8 cellular contexts compared by ENCODE assay signal in the genomic region with DNA sequence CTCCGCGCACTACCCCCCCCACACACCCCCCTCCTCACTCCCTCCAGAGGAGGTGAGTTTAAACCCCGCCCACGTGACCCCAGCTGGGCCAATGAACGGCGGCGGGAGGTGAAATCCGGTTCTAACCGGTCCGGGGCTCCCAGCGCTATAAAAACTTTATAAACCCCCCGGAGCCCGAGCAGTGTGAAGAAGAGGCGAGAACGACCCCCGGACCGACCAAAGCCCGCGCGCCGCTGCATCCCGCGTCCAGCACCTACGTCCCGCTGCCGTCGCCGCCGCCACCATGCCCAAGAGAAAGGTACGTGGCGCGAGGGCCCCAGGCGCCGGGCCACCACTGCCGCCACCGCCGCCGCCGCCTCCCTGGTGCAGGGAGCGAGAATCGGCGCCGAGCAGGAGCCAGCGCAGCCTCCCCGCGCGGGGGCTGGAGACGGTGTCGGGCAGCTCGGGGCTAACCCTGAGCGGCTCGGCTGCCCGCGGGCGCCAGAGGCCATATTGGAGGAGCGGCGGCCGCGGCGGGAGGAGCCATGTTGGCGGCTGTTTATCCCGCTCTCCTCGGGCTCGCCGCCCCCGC. TPM values are rescaled to one million over a fixed set of nuclear protein-coding genes. Genes with fewer than 3 reads are reported as not detected.
A peak's percentile ranks its signal among the peaks of the same experiment; 100 is the strongest.
DNase-seq lines count a peak whose midpoint lies in the region; ATAC-seq, FAIRE-seq and TF ChIP-seq lines count a peak whose summit lies in the region.

A gene (plus strand): TSS at position 111 of the 571 bp plus-strand sequence. CDS start 173 bp downstream, at position 284.

- H3K36me3 ChIP-seq in IMR-90 (ENCODE audit: control insufficient read depth, insufficient read depth, low read length), result peaks cover 28% of the 10 kb centered on the region
- H3K36me3 ChIP-seq in fibroblast of lung (ENCODE audit: control insufficient read depth, insufficient read depth, low read length), result peaks cover 15% of the 10 kb centered on the region
- peaks cover 14 to 51% (median 17%) of the 10 kb centered on the region in 3 experiments for H3K36me3 ChIP-seq in naive thymus-derived CD4-positive, alpha-beta T cell (ENCODE audit: control insufficient read depth in 2 of 3, insufficient read depth in 3 of 3, low read length in 3 of 3)

- intact Hi-C loops in IMR-90 (cut with micrococcal nuclease), result no loop called here
- intact Hi-C loops in activated T-helper 1 cell treated with anti-CD3 and anti-CD28 coated beads, Interleukin-12 subunit alpha, Interleukin-12 subunit beta, Interleukin-2, Interleukin-4 antibody, amounts not matched to agents 30 ng/mL and 10 ng/mL and 1 ng/mL, durations not matched to agents 14 hours and 24 hours and 36 hours (cut with micrococcal nuclease), result loop anchor here (1.0 to 10.0 kb wide), 12 partner anchors 40 to 448 kb away; a partner anchor contains a TSS
- intact Hi-C loops in naive thymus-derived CD4-positive, alpha-beta T cell (cut with micrococcal nuclease), result loop anchor here (1.0 to 5.0 kb wide), 17 partner anchors 28 to 855 kb away; a partner anchor contains a TSS

- dilution Hi-C loops in IMR-90 (cut with HindIII; ENCODE audit: low sequenced_read_pairs, unreplicated experiment), result no loop called here

- H3K79me2 ChIP-seq in fibroblast of lung (ENCODE audit: control insufficient read depth, insufficient read depth, low read length), result peaks cover 18% of the 10 kb centered on the region

- H3K4me3 ChIP-seq in IMR-90 (ENCODE audit: insufficient read depth, low read depth, low read length) (peak within 1 kb of the TSS; percentile 90), fibroblast of lung (replicated peaks in 1 of 4; ENCODE audit: control extremely low read depth in 1 of 4, insufficient read depth in 1 of 4, low read depth in 3 of 4, low read length in 4 of 4) (peak within 1 kb of the TSS; percentile 78 to 98 (median 82))
- H3K4me3 ChIP-seq in naive thymus-derived CD4-positive, alpha-beta T cell (ENCODE audit: low read length), result peak within 1 kb of the TSS; percentile 72

- no peak within 1 kb of the TSS; the same call in 2 of the 3 replicates for H2BK15ac ChIP-seq in IMR-90 (ENCODE audit: low read depth, low read length)

- ATAC-seq in GM21528 (IDR thresholded peaks at IDR 0.05; ENCODE audit: low FRiP score, unreplicated experiment) (peak; percentile 54), IMR-90 (ENCODE audit: low read depth) (peak; percentile 70)
- ATAC-seq in naive thymus-derived CD4-positive, alpha-beta T cell, result peak; percentile 73
- peak; percentile 79 for ATAC-seq in stimulated activated effector memory CD8-positive, alpha-beta T cell treated with anti-CD3 and anti-CD28 coated beads, Interleukin-12 subunit alpha, Interleukin-12 subunit beta, amount 100 ng/mL, for 72 hours

- no TSS peak for BruUV-seq in IMR-90 (replicated peaks; lab: Mats Ljungman, UMichigan)

- peaks cover 61% of the 10 kb centered on the region for H3K4me1 Mint-ChIP-seq in activated T-helper 1 cell treated with anti-CD3 and anti-CD28 coated beads, Interleukin-12 subunit alpha, Interleukin-12 subunit beta, Interleukin-2, Interleukin-4 antibody, amounts not matched to agents 30 ng/mL and 10 ng/mL and 1 ng/mL, durations not matched to agents 14 hours and 24 hours and 36 hours (ENCODE audit: low read depth)
- peaks cover 28 to 60% (median 54%) of the 10 kb centered on the region in 7 donors for H3K4me1 Mint-ChIP-seq in naive thymus-derived CD4-positive, alpha-beta T cell
- H3K4me1 Mint-ChIP-seq in stimulated activated effector memory CD8-positive, alpha-beta T cell treated with anti-CD3 and anti-CD28 coated beads, Interleukin-12 subunit alpha, Interleukin-12 subunit beta, amount 100 ng/mL, for 72 hours, result peaks cover 38% of the 10 kb centered on the region

- DNase-seq in D721Med (ENCODE audit: insufficient read length, low spot score), result peak; percentile 25
- DNase-seq in IMR-90, result peak; percentile 78
- DNase-seq in RPMI8226, result peak; percentile 97
- DNase-seq in activated T-helper 1 cell treated with anti-CD3 and anti-CD28 coated beads, Interleukin-12 subunit alpha, Interleukin-12 subunit beta, Interleukin-2, Interleukin-4 antibody, amounts not matched to agents 30 ng/mL and 10 ng/mL and 1 ng/mL, durations not matched to agents 14 hours and 24 hours and 36 hours (ENCODE audit: low spot score), result peak; percentile 84
- DNase-seq in fibroblast of lung (ENCODE audit: low read depth in 2 of 2), result peak; percentile 77 to 87
- DNase-seq in naive thymus-derived CD4-positive, alpha-beta T cell, result peak; percentile 64 to 93 (median 89)
- DNase-seq in stimulated activated effector memory CD8-positive, alpha-beta T cell treated with anti-CD3 and anti-CD28 coated beads, Interleukin-12 subunit alpha, Interleukin-12 subunit beta, amount 100 ng/mL, for 72 hours (ENCODE audit: low spot score in 2 of 2), result peak; percentile 68 to 93

- H3K4me3 Mint-ChIP-seq in activated T-helper 1 cell treated with anti-CD3 and anti-CD28 coated beads, Interleukin-12 subunit alpha, Interleukin-12 subunit beta, Interleukin-2, Interleukin-4 antibody, amounts not matched to agents 30 ng/mL and 10 ng/mL and 1 ng/mL, durations not matched to agents 14 hours and 24 hours and 36 hours, result peak within 1 kb of the TSS; percentile 93
- peak within 1 kb of the TSS; percentile 89 to 100 (median 93) for H3K4me3 Mint-ChIP-seq in naive thymus-derived CD4-positive, alpha-beta T cell
- H3K4me3 Mint-ChIP-seq in stimulated activated effector memory CD8-positive, alpha-beta T cell treated with anti-CD3 and anti-CD28 coated beads, Interleukin-12 subunit alpha, Interleukin-12 subunit beta, amount 100 ng/mL, for 72 hours, result peak within 1 kb of the TSS; percentile 80

- peak within 1 kb of the TSS; percentile 96 for H2AK9ac ChIP-seq in IMR-90 (replicated peaks; ENCODE audit: low read depth, low read length, poor library complexity)

- peak within 1 kb of the TSS; percentile 61; the same call in 1 of the 2 replicates for H3K56ac ChIP-seq in IMR-90 (ENCODE audit: extremely low read depth, insufficient read depth, low read length)

- H3K9ac ChIP-seq in IMR-90 (ENCODE audit: low read depth, low read length) (peak within 1 kb of the TSS; percentile 85), fibroblast of lung (ENCODE audit: insufficient read depth, low read length) (peak within 1 kb of the TSS; percentile 99)

- H3K18ac ChIP-seq in IMR-90 (ENCODE audit: low read depth, low read length), result peak within 1 kb of the TSS; percentile 28

- peak within 1 kb of the TSS; percentile 95 for H2BK5ac ChIP-seq in IMR-90 (ENCODE audit: low read depth, low read length, poor library complexity, severe bottlenecking)

- H2BK120ac ChIP-seq in IMR-90 (ENCODE audit: low read depth, low read length), result peak within 1 kb of the TSS; percentile 74

- H2AFZ ChIP-seq in IMR-90 (replicated peaks; ENCODE audit: low read length, poor library complexity), result peak within 1 kb of the TSS; percentile 94
- no peak within 1 kb of the TSS for H2AFZ ChIP-seq in fibroblast of lung (ENCODE audit: low read length)

- peak within 1 kb of the TSS; percentile 21; the same call in 1 of the 2 replicates for H4K5ac ChIP-seq in IMR-90 (ENCODE audit: low read depth, low read length)

- CTCF ChIA-PET in IMR-90 (lab: Yijun Ruan, JAX), result interaction anchor here (0.6 kb wide), 2 partner anchors 840 to 877 kb away, joined by 7 to 8 read pairs; no protein-coding TSS in a partner anchor
- CTCF ChIA-PET in naive thymus-derived CD4-positive, alpha-beta T cell (lab: Charles Lee), result interaction anchor here (0.5 to 1.4 kb wide), 4 partner anchors 28 to 573 kb away, joined by 3 to 6 read pairs (median 4); no protein-coding TSS in a partner anchor

- H3K4me2 ChIP-seq in IMR-90 (ENCODE audit: low read depth, low read length) (peak within 1 kb of the TSS; percentile 98), fibroblast of lung (ENCODE audit: extremely low read depth, insufficient read depth, low read length) (peak within 1 kb of the TSS; percentile 92)

- peak within 1 kb of the TSS; percentile 83 to 90; a peak in 3 of 4 replicates for H4K8ac ChIP-seq in IMR-90 (ENCODE audit: low read depth in 2 of 2, low read length in 2 of 2)

- peak within 1 kb of the TSS; percentile 86; the same call in 1 of the 2 replicates for H3K23ac ChIP-seq in IMR-90 (ENCODE audit: low read depth, low read length)

- H3K4me1 ChIP-seq in IMR-90 (ENCODE audit: control insufficient read depth, insufficient read depth, low read length) (peaks cover 7% of the 10 kb centered on the region), fibroblast of lung (ENCODE audit: control insufficient read depth, extremely low read depth, insufficient read depth, low read length) (peaks cover 3% of the 10 kb centered on the region)
- peaks cover 30 to 35% of the 10 kb centered on the region in 2 donors for H3K4me1 ChIP-seq in naive thymus-derived CD4-positive, alpha-beta T cell (ENCODE audit: control insufficient read depth in 2 of 2, insufficient read depth in 2 of 2, low read length in 2 of 2)

- H3K36me3 Mint-ChIP-seq in activated T-helper 1 cell treated with anti-CD3 and anti-CD28 coated beads, Interleukin-12 subunit alpha, Interleukin-12 subunit beta, Interleukin-2, Interleukin-4 antibody, amounts not matched to agents 30 ng/mL and 10 ng/mL and 1 ng/mL, durations not matched to agents 14 hours and 24 hours and 36 hours (ENCODE audit: low read depth), result peaks cover 43% of the 10 kb centered on the region
- H3K36me3 Mint-ChIP-seq in naive thymus-derived CD4-positive, alpha-beta T cell, result peaks cover 0 to 42% (median 17%) of the 10 kb centered on the region in 5 donors
- peaks cover 95% of the 10 kb centered on the region for H3K36me3 Mint-ChIP-seq in stimulated activated effector memory CD8-positive, alpha-beta T cell treated with anti-CD3 and anti-CD28 coated beads, Interleukin-12 subunit alpha, Interleukin-12 subunit beta, amount 100 ng/mL, for 72 hours

- no peak for TF ChIP-seq RAD21 in IMR-90 (IDR thresholded peaks at IDR 0.05; ENCODE audit: low read length)

- H3K27me3 Mint-ChIP-seq in activated T-helper 1 cell treated with anti-CD3 and anti-CD28 coated beads, Interleukin-12 subunit alpha, Interleukin-12 subunit beta, Interleukin-2, Interleukin-4 antibody, amounts not matched to agents 30 ng/mL and 10 ng/mL and 1 ng/mL, durations not matched to agents 14 hours and 24 hours and 36 hours (ENCODE audit: insufficient read depth), result no peaks in the 10 kb centered on the region
- H3K27me3 Mint-ChIP-seq in naive thymus-derived CD4-positive, alpha-beta T cell, result peaks cover 0 to 2% (median 0%) of the 10 kb centered on the region in 5 donors

- H3K79me1 ChIP-seq in IMR-90 (ENCODE audit: low read depth in 1 of 2, low read length in 2 of 2), result peaks cover 15 to 56% of the 10 kb centered on the region in 2 experiments

- peak; percentile 70 for TF ChIP-seq POLR2A in IMR-90 (IDR thresholded peaks at IDR 0.05; ENCODE audit: low read depth, low read length)

- peak within 1 kb of the TSS; percentile 94 for H3K27ac ChIP-seq in IMR-90 (ENCODE audit: insufficient read depth, low read length)
- peak within 1 kb of the TSS; percentile 96 for H3K27ac ChIP-seq in fibroblast of lung (ENCODE audit: insufficient read depth, low read length)
- peak within 1 kb of the TSS; percentile 100 for H3K27ac ChIP-seq in naive thymus-derived CD4-positive, alpha-beta T cell (ENCODE audit: low read depth, low read length)

- POLR2A ChIA-PET in IMR-90 (lab: Charles Lee; ENCODE audit: unreplicated experiment), result interaction anchor here (0.6 to 1.1 kb wide), 3 partner anchors 14 to 393 kb away, joined by 3 read pairs; no protein-coding TSS in a partner anchor
- POLR2A ChIA-PET in naive thymus-derived CD4-positive, alpha-beta T cell (lab: Charles Lee), result interaction anchor here (0.6 to 4.5 kb wide), 19 partner anchors 9 to 870 kb away, joined by 3 to 40 read pairs (median 6); a partner anchor contains a TSS

- peak within 1 kb of the TSS; percentile 99 for H3K27ac Mint-ChIP-seq in activated T-helper 1 cell treated with anti-CD3 and anti-CD28 coated beads, Interleukin-12 subunit alpha, Interleukin-12 subunit beta, Interleukin-2, Interleukin-4 antibody, amounts not matched to agents 30 ng/mL and 10 ng/mL and 1 ng/mL, durations not matched to agents 14 hours and 24 hours and 36 hours
- H3K27ac Mint-ChIP-seq in naive thymus-derived CD4-positive, alpha-beta T cell, result peak within 1 kb of the TSS; percentile 95 to 99 (median 97)
- H3K27ac Mint-ChIP-seq in stimulated activated effector memory CD8-positive, alpha-beta T cell treated with anti-CD3 and anti-CD28 coated beads, Interleukin-12 subunit alpha, Interleukin-12 subunit beta, amount 100 ng/mL, for 72 hours, result peak within 1 kb of the TSS; percentile 93

- H4K91ac ChIP-seq in IMR-90 (ENCODE audit: insufficient read depth, low read depth, low read length), result peak within 1 kb of the TSS; percentile 82

- peak within 1 kb of the TSS; percentile 87 for H2AK5ac ChIP-seq in IMR-90 (ENCODE audit: low read depth, low read length)

- H3K4ac ChIP-seq in IMR-90 (ENCODE audit: low read depth, low read length), result peak within 1 kb of the TSS; percentile 95

- H4K20me1 ChIP-seq in IMR-90 (ENCODE audit: insufficient read depth, low read length) (peaks cover 38% of the 10 kb centered on the region), fibroblast of lung (ENCODE audit: control insufficient read depth, extremely low read depth, insufficient read depth, low read length) (peaks cover 1% of the 10 kb centered on the region)

- H3K9me1 ChIP-seq in IMR-90 (ENCODE audit: insufficient read depth, low read length), result peaks cover 12% of the 10 kb centered on the region

- H3K9me3 Mint-ChIP-seq in activated T-helper 1 cell treated with anti-CD3 and anti-CD28 coated beads, Interleukin-12 subunit alpha, Interleukin-12 subunit beta, Interleukin-2, Interleukin-4 antibody, amounts not matched to agents 30 ng/mL and 10 ng/mL and 1 ng/mL, durations not matched to agents 14 hours and 24 hours and 36 hours, result no peaks in the 10 kb centered on the region
- H3K9me3 Mint-ChIP-seq in naive thymus-derived CD4-positive, alpha-beta T cell, result no peaks in the 10 kb centered on the region
- no peaks in the 10 kb centered on the region for H3K9me3 Mint-ChIP-seq in stimulated activated effector memory CD8-positive, alpha-beta T cell treated with anti-CD3 and anti-CD28 coated beads, Interleukin-12 subunit alpha, Interleukin-12 subunit beta, amount 100 ng/mL, for 72 hours

- WGBS in IMR-90 (ENCODE audit: extremely low coverage in 2 of 2, insufficient read length in 1 of 2), 2 experiments, result 0% methylated on average over 18 of the region's 66 CpGs; no CpG with 5 or more reads in 1 of the 2 experiments

- FAIRE-seq in D721Med (lab: Jason Lieb, UNC), result no peak

- H2BK20ac ChIP-seq in IMR-90 (ENCODE audit: low read depth, low read length), result no peak within 1 kb of the TSS

- in situ Hi-C loops in IMR-90 (cut with MboI; ENCODE audit: low sequenced_read_pairs), result no loop called here

- peak within 1 kb of the TSS; percentile 78; the same call in 1 of the 2 replicates for H3K14ac ChIP-seq in IMR-90 (replicated peaks; ENCODE audit: low read depth, low read length)

- H3K9me3 ChIP-seq in IMR-90 (ENCODE audit: control insufficient read depth, insufficient read depth, low read length) (no peaks in the 10 kb centered on the region), fibroblast of lung (ENCODE audit: control insufficient read depth, insufficient read depth, low read depth, low read length) (no peaks in the 10 kb centered on the region)
- H3K9me3 ChIP-seq in naive thymus-derived CD4-positive, alpha-beta T cell (ENCODE audit: control insufficient read depth in 2 of 3, low read length in 3 of 3), result no peaks in the 10 kb centered on the region

- H3K27me3 ChIP-seq in IMR-90 (ENCODE audit: control insufficient read depth, insufficient read depth, low read length) (no peaks in the 10 kb centered on the region), fibroblast of lung (ENCODE audit: control insufficient read depth, insufficient read depth, low read length) (no peaks in the 10 kb centered on the region)
- no peaks in the 10 kb centered on the region for H3K27me3 ChIP-seq in naive thymus-derived CD4-positive, alpha-beta T cell (ENCODE audit: control insufficient read depth in 2 of 2, insufficient read depth in 2 of 2, low read length in 2 of 2)

- TF ChIP-seq CTCF in D721Med (IDR thresholded peaks at IDR 0.05; ENCODE audit: insufficient read depth, missing control alignments), result no peak
- no peak for TF ChIP-seq CTCF in IMR-90 (conservative IDR thresholded peaks at IDR 0.05; ENCODE audit: low read depth, low read length)
- TF ChIP-seq CTCF in fibroblast of lung (conservative IDR thresholded peaks at IDR 0.05 in 1 of 2, IDR thresholded peaks at IDR 0.05 in 1 of 2; ENCODE audit: low read depth in 1 of 2, low read length in 2 of 2), result no peak

RNA-seq across cellular contexts. Expression of the gene that starts here (rescaled TPM):
- 367 and 481 TPM in 2 replicates for total RNA-seq in IMR-90 (2012; rRNA removed)
- polyA plus RNA-seq in IMR-90 (2012; rRNA removed), result 460 and 505 TPM in 2 replicates
- 228 and 231 TPM in 2 replicates for polyA plus RNA-seq in IMR-90 (2012; cell fraction: cytosol; rRNA removed)
- polyA plus RNA-seq in IMR-90 (2012; cell fraction: nucleus; rRNA removed; ENCODE audit: low replicate concordance), result 76.8 and 308 TPM in 2 replicates
- total RNA-seq in activated T-helper 1 cell treated with anti-CD3 and anti-CD28 coated beads, Interleukin-12 subunit alpha, Interleukin-12 subunit beta, Interleukin-2, Interleukin-4 antibody, amounts not matched to agents 30 ng/mL and 10 ng/mL and 1 ng/mL, durations not matched to agents 14 hours and 24 hours and 36 hours, result 492 and 496 TPM in 2 replicates
- total RNA-seq in fibroblast of lung, result 123 and 170 TPM in 2 replicates
- 442 and 557 TPM in 2 replicates for polyA plus RNA-seq in fibroblast of lung
- polyA plus RNA-seq in fibroblast of lung (2012), result 438 and 628 TPM in 2 replicates
- polyA minus RNA-seq in fibroblast of lung (ENCODE audit: low replicate concordance), result 30.0 and 34.6 TPM in 2 replicates
- 100 to 1,000 TPM; 304 to 783 (median 360) TPM for total RNA-seq in naive thymus-derived CD4-positive, alpha-beta T cell
- polyA plus RNA-seq in naive thymus-derived CD4-positive, alpha-beta T cell, result 100 to 1,000 TPM; 784 to 901 TPM

Comparison
In these comparisons a context has a peak if more than half of its experiments do, and no peak if none do; other contexts are left out.
1. Peak in every context shown above with its lines: DNase-seq, ATAC-seq, H3K4me3 ChIP-seq and H3K27ac ChIP-seq.
2. DNase-seq: peak in every context shown above with its lines; median percentile 97 in RPMI8226; 89 in naive thymus-derived CD4-positive, alpha-beta T cell; 84 in activated T-helper 1 cell treated with anti-CD3 and anti-CD28 coated beads, Interleukin-12 subunit alpha, Interleukin-12 subunit beta, Interleukin-2, Interleukin-4 antibody, amounts not matched to agents 30 ng/mL and 10 ng/mL and 1 ng/mL, durations not matched to agents 14 hours and 24 hours and 36 hours; 82 in fibroblast of lung; 80 in stimulated activated effector memory CD8-positive, alpha-beta T cell treated with anti-CD3 and anti-CD28 coated beads, Interleukin-12 subunit alpha, Interleukin-12 subunit beta, amount 100 ng/mL, for 72 hours; 78 in IMR-90; 25 in D721Med.